Comparison of ENCODE assay signal across 9 cellular contexts in genomic region chr10:132418520-132419416, GRCh38. TPM values are rescaled to one million over a fixed set of nuclear protein-coding genes. Genes with fewer than 3 reads are reported as not detected.
DNase-seq lines count a peak whose midpoint lies in the region; ATAC-seq and TF ChIP-seq lines count a peak whose summit lies in the region.
"Had no signal": no experiment of that assay in that cellular context is flagged by ENCODE, and none has a peak within 500 bp of the region (broad histone marks: within the 10 kb centered on the region; RNA-seq: fewer than 3 reads in every experiment).

No MANE protein-coding gene starts in this region.

- peak overlapping the region; percentile 57 for H3K27ac Mint-ChIP-seq in neural progenitor cell

- no peaks in the 10 kb centered on the region for H3K27me3 ChIP-seq in dorsolateral prefrontal cortex
- H3K27me3 ChIP-seq in neural progenitor cell, result no peaks in the 10 kb centered on the region

- H3K9ac ChIP-seq in neural progenitor cell, result no peak overlapping the region

- peaks cover 43% of the 10 kb centered on the region for H3K4me1 Mint-ChIP-seq in neural progenitor cell

- H3K27me3 Mint-ChIP-seq in neural progenitor cell (ENCODE audit: insufficient read depth, low read depth), result peaks cover 3% of the 10 kb centered on the region
- H3K27me3 Mint-ChIP-seq: T-cell had no signal

- no peaks in the 10 kb centered on the region for H3K79me2 ChIP-seq in neural progenitor cell (ENCODE audit: low read depth)

- H4K20me1 ChIP-seq in neural progenitor cell (ENCODE audit: low read depth), result no peaks in the 10 kb centered on the region

- H3K4me3 ChIP-seq in dorsolateral prefrontal cortex, result no peak overlapping the region
- H3K4me3 ChIP-seq in neural progenitor cell, result no peak overlapping the region
- no peak overlapping the region for H3K4me3 ChIP-seq in foreskin fibroblast (ENCODE audit: low read depth in 1 of 2, low read length in 2 of 2)

- intact Hi-C loops in dorsolateral prefrontal cortex (cut with DNase I), result no loop called here

- TF ChIP-seq CTCF in dorsolateral prefrontal cortex (IDR thresholded peaks at IDR 0.05 in 54 of 56, conservative IDR thresholded peaks at IDR 0.05 in 2 of 56; ENCODE audit: low read depth in 1 of 56, partially characterized antibody in 56 of 56) (no peak), neural progenitor cell (IDR thresholded peaks at IDR 0.05) (no peak), foreskin fibroblast (IDR thresholded peaks at IDR 0.05; ENCODE audit: low read depth, low read length) (no peak)

- H3K36me3 ChIP-seq in neural progenitor cell, result no peaks in the 10 kb centered on the region

- no peaks in the 10 kb centered on the region for H3K9me3 ChIP-seq in neural progenitor cell (ENCODE audit: low read depth)

- H2AFZ ChIP-seq in neural progenitor cell (replicated peaks), result no peak overlapping the region

- DNase-seq in DMS79 treated with DMSO at 0.1 percent for 48 hours (lab: John Stamatoyannopoulos, UW) (peak; percentile 58), NCI-H1436 treated with DMSO at 0.1 percent for 48 hours (lab: John Stamatoyannopoulos, UW) (peak; percentile 80), dorsolateral prefrontal cortex (no peak), neural progenitor cell (ENCODE audit: low spot score) (peak; percentile 49), foreskin fibroblast (no peak)

- no peak overlapping the region for H3K4me2 ChIP-seq in neural progenitor cell

- H3F3A ChIP-seq in neural progenitor cell (ENCODE audit: low read depth), result no peaks in the 10 kb centered on the region

- H3K27ac ChIP-seq in dorsolateral prefrontal cortex (peak overlapping the region in 40 of 59 donors; percentile 1 to 94 (median 51)), neural progenitor cell (no peak overlapping the region)

- H3K36me3 Mint-ChIP-seq in neural progenitor cell, result peaks cover 5% of the 10 kb centered on the region

- peaks cover 37% of the 10 kb centered on the region for H3K4me1 ChIP-seq in neural progenitor cell

- H3K9me3 Mint-ChIP-seq in neural progenitor cell, result no peaks in the 10 kb centered on the region
- H3K9me3 Mint-ChIP-seq: T-cell had no signal

- H3K4me3 Mint-ChIP-seq in neural progenitor cell, result no peak overlapping the region
- H3K4me3 Mint-ChIP-seq: T-cell had no signal

- ATAC-seq in HG02571 (IDR thresholded peaks at IDR 0.05; ENCODE audit: unreplicated experiment), result no peak
- no peak for ATAC-seq in HG02623 (IDR thresholded peaks at IDR 0.05; ENCODE audit: unreplicated experiment)
- ATAC-seq in HG03432 (IDR thresholded peaks at IDR 0.05; ENCODE audit: unreplicated experiment), result no peak
- ATAC-seq: T-cell had no signal

RNA-seq across cellular contexts. Expression of gene PWWP2B, which starts 21.8 kb away (rescaled TPM):
- total RNA-seq in dorsolateral prefrontal cortex (10 to 100 TPM in 118 of 120 experiments, 1 to 10 TPM in 2; 7.7 to 28.3 (median 17.8) TPM), neural progenitor cell (ENCODE audit: low replicate concordance) (0.34 and 1.5 TPM in 2 replicates)

Comparison
In these comparisons a context has a peak if more than half of its experiments do, and no peak if none do; other contexts are left out.
1. DNase-seq: peak in DMS79 treated with DMSO at 0.1 percent for 48 hours (single experiment), NCI-H1436 treated with DMSO at 0.1 percent for 48 hours (single experiment) and neural progenitor cell (single experiment); none in dorsolateral prefrontal cortex (0 of 10) and foreskin fibroblast (0 of 2).